8 cellular contexts compared by ENCODE assay signal in genomic region chr1:160260436-160261382, GRCh38. TPM values are rescaled to one million over a fixed set of nuclear protein-coding genes. Genes with fewer than 3 reads are reported as not detected.
DNase-seq lines count a peak whose midpoint lies in the region; ATAC-seq and TF ChIP-seq lines count a peak whose summit lies in the region.

No MANE protein-coding gene starts in this region.

- intact Hi-C loops in activated B cell treated with CpG ODN at 0.5 μM for 24 hours (cut with micrococcal nuclease), result loop anchor here (1.0 to 10.0 kb wide), 3 partner anchors 56 to 336 kb away; partner anchors contain the start of gene TAGLN2

- H3K79me2 ChIP-seq in smooth muscle cell (ENCODE audit: low read depth), result peaks cover 35% of the 10 kb centered on the region

- TF ChIP-seq CTCF in activated B cell treated with CpG ODN at 0.5 μM for 24 hours (IDR thresholded peaks at IDR 0.05) (no peak), smooth muscle cell (IDR thresholded peaks at IDR 0.05; ENCODE audit: borderline replicate concordance, insufficient read depth, poor library complexity, severe bottlenecking) (no peak)

- peak overlapping the region; percentile 93 for H3K4me2 ChIP-seq in smooth muscle cell

- H4K20me1 ChIP-seq in smooth muscle cell (ENCODE audit: low read depth), result peaks cover 53% of the 10 kb centered on the region

- no peaks in the 10 kb centered on the region for H3K36me3 ChIP-seq in CD8-positive, alpha-beta memory T cell (ENCODE audit: insufficient read depth, low read length)
- no peaks in the 10 kb centered on the region for H3K36me3 ChIP-seq in smooth muscle cell (ENCODE audit: low read depth)

- H3K9me3 Mint-ChIP-seq in CD8-positive, alpha-beta memory T cell, result no peaks in the 10 kb centered on the region
- H3K9me3 Mint-ChIP-seq in activated B cell treated with CpG ODN at 0.5 μM for 24 hours, result no peaks in the 10 kb centered on the region

- H3K4me1 ChIP-seq in CD8-positive, alpha-beta memory T cell (ENCODE audit: insufficient read depth, low read length), result peaks cover 40% of the 10 kb centered on the region
- H3K4me1 ChIP-seq in smooth muscle cell (ENCODE audit: low read depth), result peaks cover 34% of the 10 kb centered on the region

- peaks cover 0 to 6% of the 10 kb centered on the region in 2 donors for H3K27me3 Mint-ChIP-seq in CD8-positive, alpha-beta memory T cell
- no peaks in the 10 kb centered on the region for H3K27me3 Mint-ChIP-seq in activated B cell treated with CpG ODN at 0.5 μM for 24 hours

- POLR2A ChIA-PET in CD8-positive, alpha-beta memory T cell (lab: Charles Lee), result interaction anchor here (1.0 to 2.0 kb wide), 5 partner anchors 8 to 93 kb away, joined by 3 to 12 read pairs (median 3); partner anchors contain the start of gene PEX19
- POLR2A ChIA-PET in activated B cell treated with CpG ODN at 0.5 μM for 24 hours (lab: Charles Lee), result interaction anchor here (0.6 to 3.5 kb wide), 12 partner anchors 8 to 1139 kb away, joined by 3 to 46 read pairs (median 6); partner anchors contain the start of genes IGSF8, PEA15 and PEX19

- peak in 1 of 5 donors; percentile 8 for DNase-seq in CD8-positive, alpha-beta memory T cell
- DNase-seq in HT-29 (ENCODE audit: low spot score) (peak; percentile 62), activated B cell treated with CpG ODN at 0.5 μM for 24 hours (no peak), glomerular visceral epithelial cell (ENCODE audit: extremely low spot score) (peak; percentile 87), smooth muscle cell (lab: John Stamatoyannopoulos, UW; ENCODE audit: unreplicated experiment) (no peak)
- no peak for DNase-seq in stimulated activated naive CD4-positive, alpha-beta T cell treated with Interleukin-2 at 50 U/mL for 16 hours (lab: John Stamatoyannopoulos, UW)

- H3K9me3 ChIP-seq in CD8-positive, alpha-beta memory T cell (ENCODE audit: low read length), result no peaks in the 10 kb centered on the region
- H3K9me3 ChIP-seq in smooth muscle cell (replicated peaks; ENCODE audit: low read depth), result no peaks in the 10 kb centered on the region

- peak overlapping the region; percentile 83 for H3K4me3 ChIP-seq in CD8-positive, alpha-beta memory T cell (ENCODE audit: low read length)
- H3K4me3 ChIP-seq in smooth muscle cell, result peak overlapping the region; percentile 74

- peak overlapping the region; percentile 99 for H3K9ac ChIP-seq in smooth muscle cell (ENCODE audit: low read depth)

- H3K27ac ChIP-seq in CD8-positive, alpha-beta memory T cell (ENCODE audit: low read depth, low read length), result peak overlapping the region; percentile 92
- peak overlapping the region; percentile 100 for H3K27ac ChIP-seq in smooth muscle cell (ENCODE audit: low read depth)

- no peaks in the 10 kb centered on the region for H3K27me3 ChIP-seq in CD8-positive, alpha-beta memory T cell (ENCODE audit: insufficient read depth, low read length, poor library complexity, severe bottlenecking)
- no peaks in the 10 kb centered on the region for H3K27me3 ChIP-seq in smooth muscle cell (ENCODE audit: low read depth)

- peaks cover 39 to 70% (median 59%) of the 10 kb centered on the region in 3 donors for H3K4me1 Mint-ChIP-seq in CD8-positive, alpha-beta memory T cell
- H3K4me1 Mint-ChIP-seq in activated B cell treated with CpG ODN at 0.5 μM for 24 hours, result peaks cover 51% of the 10 kb centered on the region

- H3K36me3 Mint-ChIP-seq in CD8-positive, alpha-beta memory T cell, result peaks cover 3 to 36% (median 5%) of the 10 kb centered on the region in 3 donors
- H3K36me3 Mint-ChIP-seq in activated B cell treated with CpG ODN at 0.5 μM for 24 hours (ENCODE audit: low read depth), result peaks cover 31% of the 10 kb centered on the region

- CTCF ChIA-PET in CD8-positive, alpha-beta memory T cell (lab: Charles Lee), result interaction anchor here (0.5 to 6.4 kb wide), 6 partner anchors 9 to 159 kb away, joined by 3 to 35 read pairs (median 4); partner anchors contain the start of gene PEX19
- CTCF ChIA-PET in activated B cell treated with CpG ODN at 0.5 μM for 24 hours (lab: Charles Lee), result interaction anchor here (0.7 to 10.0 kb wide), 3 partner anchors 9 to 345 kb away, joined by 3 to 54 read pairs (median 16); no protein-coding TSS in a partner anchor

- ATAC-seq in activated B cell treated with CpG ODN at 0.5 μM for 24 hours (ENCODE audit: low read depth), result no peak
- ATAC-seq in HG02970 (IDR thresholded peaks at IDR 0.05; ENCODE audit: low FRiP score, unreplicated experiment), result no peak
- ATAC-seq in GM19328 (IDR thresholded peaks at IDR 0.05; ENCODE audit: unreplicated experiment), result no peak

- H3K27ac Mint-ChIP-seq in CD8-positive, alpha-beta memory T cell, result peak overlapping the region; percentile 96 to 100 (median 98)
- H3K27ac Mint-ChIP-seq in activated B cell treated with CpG ODN at 0.5 μM for 24 hours, result peak overlapping the region; percentile 98

- H2AFZ ChIP-seq in smooth muscle cell (ENCODE audit: low read depth), result no peak overlapping the region

- peaks cover 23% of the 10 kb centered on the region for H3F3A ChIP-seq in smooth muscle cell (ENCODE audit: low read depth)

- 22% methylated on average over 6 of the region's 6 CpGs for WGBS in smooth muscle cell (ENCODE audit: low lambda C conversion rate)

- peak overlapping the region; percentile 90 to 100 (median 97) for H3K4me3 Mint-ChIP-seq in CD8-positive, alpha-beta memory T cell
- peak overlapping the region; percentile 99 for H3K4me3 Mint-ChIP-seq in activated B cell treated with CpG ODN at 0.5 μM for 24 hours

RNA-seq across cellular contexts. Expression of gene DCAF8, which starts 1.6 kb away (rescaled TPM):
- total RNA-seq in CD8-positive, alpha-beta memory T cell, result 10 to 100 TPM; 95.6 to 97.0 TPM
- 54.2 TPM for polyA plus RNA-seq in CD8-positive, alpha-beta memory T cell
- 54.1 and 69.3 TPM in 2 replicates for total RNA-seq in HT-29 (2014; rRNA removed; shearing (Covaris generic))
- total RNA-seq in activated B cell treated with CpG ODN at 0.5 μM for 24 hours (155 and 172 TPM in 2 replicates), smooth muscle cell (56.7 and 63.6 TPM in 2 replicates)
- polyA plus RNA-seq in smooth muscle cell, result 79.9 and 92.6 TPM in 2 replicates

RNA-seq across cellular contexts. Expression of gene PEX19, which starts 24.2 kb away (rescaled TPM):
- 10 to 100 TPM; 56.1 to 57.5 TPM for total RNA-seq in CD8-positive, alpha-beta memory T cell
- polyA plus RNA-seq in CD8-positive, alpha-beta memory T cell, result 47.7 TPM
- total RNA-seq in HT-29 (2014; rRNA removed; shearing (Covaris generic)), result 19.5 and 28.1 TPM in 2 replicates
- total RNA-seq in activated B cell treated with CpG ODN at 0.5 μM for 24 hours, result 43.7 and 50.3 TPM in 2 replicates
- 40.2 and 47.1 TPM in 2 replicates for total RNA-seq in smooth muscle cell
- 29.2 and 34.5 TPM in 2 replicates for polyA plus RNA-seq in smooth muscle cell

RNA-seq across cellular contexts. Expression of gene PEA15, which starts 55.5 kb away (rescaled TPM):
- total RNA-seq in CD8-positive, alpha-beta memory T cell, result 10 to 100 TPM; 77.4 to 81.4 TPM
- 9.1 TPM for polyA plus RNA-seq in CD8-positive, alpha-beta memory T cell
- total RNA-seq in HT-29 (2014; rRNA removed; shearing (Covaris generic)), result 31.6 and 38.7 TPM in 2 replicates
- total RNA-seq in activated B cell treated with CpG ODN at 0.5 μM for 24 hours (107 and 111 TPM in 2 replicates), smooth muscle cell (85.0 and 115 TPM in 2 replicates)
- polyA plus RNA-seq in smooth muscle cell, result 73.1 and 80.6 TPM in 2 replicates

Comparison
In these comparisons a context has a peak if more than half of its experiments do, and no peak if none do; other contexts are left out.
1. DNase-seq: peak in HT-29 (single experiment) and glomerular visceral epithelial cell (single experiment); none in activated B cell treated with CpG ODN at 0.5 μM for 24 hours (single experiment), smooth muscle cell (single experiment) and stimulated activated naive CD4-positive, alpha-beta T cell treated with Interleukin-2 at 50 U/mL for 16 hours (single experiment).